In genomic region chr13:80946008-80946802, GRCh38 we compare ENCODE assay signal across 21 cellular contexts.
A peak's percentile ranks its signal among the peaks of the same experiment; 100 is the strongest.
DNase-seq lines count a peak whose midpoint lies in the region; FAIRE-seq and TF ChIP-seq lines count a peak whose summit lies in the region.
"Had no signal": no experiment of that assay in that cellular context is flagged by ENCODE, and none has a peak within 500 bp of the region (broad histone marks: within the 10 kb centered on the region; RNA-seq: fewer than 3 reads in every experiment).

No MANE protein-coding gene starts in this region.

- TF ChIP-seq CTCF in stomach (IDR thresholded peaks at IDR 0.05), result no peak

- FAIRE-seq in frontal cortex (lab: Jason Lieb, UNC) (peak; percentile 63), small intestine (lab: Jason Lieb, UNC) (peak; percentile 77)
- FAIRE-seq: H54 had no signal

- TF ChIP-seq POLR2A in stomach (IDR thresholded peaks at IDR 0.05), result no peak

- H3K9me3 ChIP-seq in small intestine (ENCODE audit: control insufficient read depth, low read depth) (no peaks in the 10 kb centered on the region), stomach (no peaks in the 10 kb centered on the region)
- H3K9me3 ChIP-seq: BLaER1 treated with 17β-estradiol and CSF1 and Interleukin-3, amounts not matched to agents 10 nM and 100 nM; Peyer's patch; SJCRH30 had no signal

- 76 to 80% (median 77%) methylated on average over 4 of the region's 4 CpGs for WGBS in small intestine, 3 donors
- WGBS in stomach, 5 donors, result 65 to 86% (median 82%) methylated on average over 4 of the region's 4 CpGs

- intact Hi-C loops in stomach (cut with DNase I; ENCODE audit: low total_unique reads), result no loop called here

- H3K4me3 ChIP-seq in small intestine (ENCODE audit: low read depth in 1 of 2, low read length in 2 of 2) (no peak overlapping the region), stomach (no peak overlapping the region)
- H3K4me3 ChIP-seq: BLaER1 treated with 17β-estradiol and CSF1 and Interleukin-3, amounts not matched to agents 10 nM and 100 nM; Peyer's patch; SJCRH30 had no signal

- TF ChIP-seq EP300 in stomach (IDR thresholded peaks at IDR 0.05), result no peak

- peak; percentile 19 for DNase-seq in HCEC 1CT
- peak; percentile 14 for DNase-seq in OCI-M1 (lab: John Stamatoyannopoulos, UW)
- no peak for DNase-seq in frontal cortex (ENCODE audit: low spot score in 2 of 2)
- DNase-seq in small intestine, result no peak
- no peak for DNase-seq in NCI-H446 treated with DMSO at 0.1 percent for 48 hours (lab: John Stamatoyannopoulos, UW)
- DNase-seq in NCI-H2227 treated with DMSO at 0.1 percent for 48 hours (lab: John Stamatoyannopoulos, UW), result no peak
- DNase-seq in stomach, result no peak
- DNase-seq: CD4-positive, alpha-beta memory T cell; GDM1; HFFc6; IMR-90; NCI-H1092 treated with DMSO at 0.1 percent for 48 hours; NCI-H2029; NCI-H226; NCI-H524; NK-92 treated with Interleukin-12 subunit alpha and Interleukin-12 subunit beta, amount 100 ng/mL, for 24 hours; Peyer's patch had no signal

- H3K27me3 ChIP-seq in small intestine (ENCODE audit: control insufficient read depth in 2 of 2, insufficient read depth in 2 of 2, low read length in 2 of 2), result no peaks in the 10 kb centered on the region
- no peaks in the 10 kb centered on the region for H3K27me3 ChIP-seq in stomach
- H3K27me3 ChIP-seq: BLaER1 treated with 17β-estradiol and CSF1 and Interleukin-3, amounts not matched to agents 10 nM and 100 nM; Peyer's patch; SJCRH30 had no signal

- H3K4me1 ChIP-seq in small intestine (ENCODE audit: control insufficient read depth in 2 of 2, insufficient read depth in 1 of 2, low read depth in 1 of 2, low read length in 1 of 2), result no peaks in the 10 kb centered on the region
- H3K4me1 ChIP-seq in stomach, result no peaks in the 10 kb centered on the region
- H3K4me1 ChIP-seq: BLaER1 treated with 17β-estradiol and CSF1 and Interleukin-3, amounts not matched to agents 10 nM and 100 nM; Peyer's patch had no signal

- H3K36me3 ChIP-seq in small intestine (ENCODE audit: control insufficient read depth in 2 of 2, insufficient read depth in 2 of 2, low read length in 2 of 2), result no peaks in the 10 kb centered on the region
- no peaks in the 10 kb centered on the region for H3K36me3 ChIP-seq in stomach
- H3K36me3 ChIP-seq: BLaER1 treated with 17β-estradiol and CSF1 and Interleukin-3, amounts not matched to agents 10 nM and 100 nM; Peyer's patch; SJCRH30 had no signal

- no peak overlapping the region for H3K27ac ChIP-seq in small intestine (ENCODE audit: low read depth in 1 of 2, low read length in 1 of 2)
- H3K27ac ChIP-seq in stomach, result no peak overlapping the region
- H3K27ac ChIP-seq: BLaER1 treated with 17β-estradiol and CSF1 and Interleukin-3, amounts not matched to agents 10 nM and 100 nM; KMS-11; Peyer's patch had no signal

Comparison
In these comparisons a context has a peak if more than half of its experiments do, and no peak if none do; other contexts are left out.
1. DNase-seq: peak in HCEC 1CT (single experiment) and OCI-M1 (single experiment); none in frontal cortex (0 of 2), small intestine (single experiment), NCI-H446 treated with DMSO at 0.1 percent for 48 hours (single experiment), NCI-H2227 treated with DMSO at 0.1 percent for 48 hours (single experiment) and stomach (single experiment).